Comparison of ENCODE assay signal across 10 cellular contexts in the genomic region with DNA sequence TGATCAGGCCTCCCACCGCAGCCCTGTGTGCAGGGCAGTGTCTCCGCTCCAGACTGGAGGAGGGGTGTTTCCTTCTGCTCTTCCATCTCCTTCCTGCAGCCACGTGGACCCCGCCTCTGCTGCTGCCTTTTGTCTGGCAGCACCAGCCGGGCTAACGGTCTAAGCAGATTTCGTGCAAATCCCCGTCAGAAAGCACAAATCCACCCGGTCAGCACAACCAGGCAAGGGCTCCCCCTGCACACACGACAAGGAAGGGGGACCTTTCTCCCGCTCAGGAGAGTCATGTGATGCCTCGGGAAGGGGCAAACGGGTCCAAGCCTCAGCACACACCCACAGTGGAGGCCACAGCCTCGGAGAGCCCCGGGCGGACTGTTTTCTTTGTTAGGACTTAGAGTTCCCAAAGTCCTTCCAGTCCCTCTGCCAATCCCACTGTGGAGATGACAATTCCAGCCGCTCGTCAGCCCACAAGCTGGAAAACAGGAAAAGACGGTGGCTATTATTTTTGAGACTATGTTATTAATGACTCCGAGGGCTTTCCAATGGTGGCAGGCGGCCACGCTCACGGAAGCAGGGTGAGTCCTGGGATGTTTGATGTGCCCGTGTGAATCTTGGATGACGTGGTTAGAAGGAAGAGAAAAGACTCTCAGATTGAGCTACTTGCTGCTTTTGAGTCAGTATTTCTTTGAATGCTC. TPM values are rescaled to one million over a fixed set of nuclear protein-coding genes. Genes with fewer than 3 reads are reported as not detected.
A peak's percentile ranks its signal among the peaks of the same experiment; 100 is the strongest.
DNase-seq lines count a peak whose midpoint lies in the region; ATAC-seq and TF ChIP-seq lines count a peak whose summit lies in the region.
"Had no signal": no experiment of that assay in that cellular context is flagged by ENCODE, and none has a peak within 500 bp of the region (broad histone marks: within the 10 kb centered on the region; RNA-seq: fewer than 3 reads in every experiment).

No MANE protein-coding gene starts in this region.

- peaks cover 14% of the 10 kb centered on the region for H3K4me1 ChIP-seq in fibroblast of lung (ENCODE audit: control insufficient read depth, extremely low read depth, insufficient read depth, low read length)
- H3K4me1 ChIP-seq in neural progenitor cell = peaks cover 23% of the 10 kb centered on the region

- peaks cover 32% of the 10 kb centered on the region for H3K9me3 Mint-ChIP-seq in neural progenitor cell

- H3K27me3 ChIP-seq in fibroblast of lung (ENCODE audit: control insufficient read depth, insufficient read depth, low read length) (no peaks in the 10 kb centered on the region), neural progenitor cell (no peaks in the 10 kb centered on the region)

- H3K9ac ChIP-seq in fibroblast of lung (ENCODE audit: insufficient read depth, low read length) (peak overlapping the region; percentile 37), neural progenitor cell (no peak overlapping the region)

- peaks cover 35% of the 10 kb centered on the region for H3F3A ChIP-seq in neural progenitor cell (ENCODE audit: low read depth)

- DNase-seq in Right ventricle myocardium superior (no peak), Right ventricle myocardium inferior (ENCODE audit: missing footprints) (no peak), fibroblast of lung (ENCODE audit: low read depth in 2 of 2) (peak; percentile 49 to 85), neural progenitor cell (ENCODE audit: low spot score) (peak; percentile 80), DMS114 treated with DMSO at 0.1 percent for 48 hours (lab: John Stamatoyannopoulos, UW; ENCODE audit: unreplicated experiment) (no peak)
- DNase-seq: ACHN; stimulated activated CD4-positive, alpha-beta T cell treated with anti-CD3 and anti-CD28 coated beads, Interleukin-4, amount 100 ng/mL, for 24 hours had no signal

- H3K9me3 ChIP-seq in fibroblast of lung (ENCODE audit: control insufficient read depth, insufficient read depth, low read depth, low read length) (no peaks in the 10 kb centered on the region), neural progenitor cell (ENCODE audit: low read depth) (no peaks in the 10 kb centered on the region)

- H3K4me3 ChIP-seq in fibroblast of lung (replicated peaks in 1 of 4; ENCODE audit: control extremely low read depth in 1 of 4, insufficient read depth in 1 of 4, low read depth in 3 of 4, low read length in 4 of 4) (peak overlapping the region in 3 of 4 experiments; percentile 7 to 28 (median 9)), neural progenitor cell (no peak overlapping the region)

- H3K36me3 ChIP-seq in fibroblast of lung (ENCODE audit: control insufficient read depth, insufficient read depth, low read length) (no peaks in the 10 kb centered on the region), neural progenitor cell (no peaks in the 10 kb centered on the region)

- peaks cover 12% of the 10 kb centered on the region for H3K36me3 Mint-ChIP-seq in neural progenitor cell

- ATAC-seq in Right ventricle myocardium superior (ENCODE audit: poor library complexity) = peak; percentile 35
- no peak for ATAC-seq in Right ventricle myocardium inferior
- ATAC-seq in HG03196 (IDR thresholded peaks at IDR 0.05; ENCODE audit: unreplicated experiment) = no peak
- ATAC-seq in HG02852 (IDR thresholded peaks at IDR 0.05; ENCODE audit: unreplicated experiment) = no peak
- ATAC-seq in GM21390 (IDR thresholded peaks at IDR 0.05; ENCODE audit: unreplicated experiment) = no peak

- H3K4me3 Mint-ChIP-seq in neural progenitor cell = peak overlapping the region; percentile 64

- H3K27ac ChIP-seq in fibroblast of lung (ENCODE audit: insufficient read depth, low read length) (peak overlapping the region; percentile 71), neural progenitor cell (peak overlapping the region; percentile 89)

- no peak for TF ChIP-seq CTCF in fibroblast of lung (conservative IDR thresholded peaks at IDR 0.05 in 1 of 2, IDR thresholded peaks at IDR 0.05 in 1 of 2; ENCODE audit: low read depth in 1 of 2, low read length in 2 of 2)
- TF ChIP-seq CTCF in neural progenitor cell (IDR thresholded peaks at IDR 0.05) = peak; percentile 7

- intact Hi-C loops in Right ventricle myocardium superior (cut with DNase I) (no loop called here), Right ventricle myocardium inferior (cut with DNase I) (no loop called here)

- H3K4me1 Mint-ChIP-seq in neural progenitor cell = peaks cover 53% of the 10 kb centered on the region

- no peaks in the 10 kb centered on the region for H4K20me1 ChIP-seq in fibroblast of lung (ENCODE audit: control insufficient read depth, extremely low read depth, insufficient read depth, low read length)
- H4K20me1 ChIP-seq in neural progenitor cell (ENCODE audit: low read depth) = no peaks in the 10 kb centered on the region

- H3K79me2 ChIP-seq in fibroblast of lung (ENCODE audit: control insufficient read depth, insufficient read depth, low read length) = no peaks in the 10 kb centered on the region
- H3K79me2 ChIP-seq in neural progenitor cell (ENCODE audit: low read depth) = no peaks in the 10 kb centered on the region

- H2AFZ ChIP-seq in fibroblast of lung (ENCODE audit: low read length) (peak overlapping the region; percentile 93), neural progenitor cell (replicated peaks) (peak overlapping the region; percentile 88)

- H3K27ac Mint-ChIP-seq in neural progenitor cell = peak overlapping the region; percentile 93

- peaks cover 15% of the 10 kb centered on the region for H3K27me3 Mint-ChIP-seq in neural progenitor cell (ENCODE audit: insufficient read depth, low read depth)

- H3K4me2 ChIP-seq in fibroblast of lung (ENCODE audit: extremely low read depth, insufficient read depth, low read length) (peak overlapping the region; percentile 54), neural progenitor cell (peak overlapping the region; percentile 48)

RNA-seq across cellular contexts. Expression of a gene that starts 22.5 kb away (rescaled TPM):
- total RNA-seq in Right ventricle myocardium superior (5.0 TPM), Right ventricle myocardium inferior (7.4 TPM), fibroblast of lung (16.9 and 17.3 TPM in 2 replicates), neural progenitor cell (ENCODE audit: low replicate concordance) (18.4 and 22.5 TPM in 2 replicates)
- polyA plus RNA-seq in fibroblast of lung = 19.6 and 23.4 TPM in 2 replicates
- polyA plus RNA-seq in fibroblast of lung (2012) = 23.0 and 23.9 TPM in 2 replicates
- 23.6 and 30.7 TPM in 2 replicates for polyA minus RNA-seq in fibroblast of lung (ENCODE audit: low replicate concordance)

Comparison
In these comparisons a context has a peak if more than half of its experiments do, and no peak if none do; other contexts are left out.
1. DNase-seq: peak in fibroblast of lung (2 of 2) and neural progenitor cell (single experiment); none in Right ventricle myocardium superior (single experiment), Right ventricle myocardium inferior (single experiment) and DMS114 treated with DMSO at 0.1 percent for 48 hours (single experiment).